11 cellular contexts compared by ENCODE assay signal in the genomic region with DNA sequence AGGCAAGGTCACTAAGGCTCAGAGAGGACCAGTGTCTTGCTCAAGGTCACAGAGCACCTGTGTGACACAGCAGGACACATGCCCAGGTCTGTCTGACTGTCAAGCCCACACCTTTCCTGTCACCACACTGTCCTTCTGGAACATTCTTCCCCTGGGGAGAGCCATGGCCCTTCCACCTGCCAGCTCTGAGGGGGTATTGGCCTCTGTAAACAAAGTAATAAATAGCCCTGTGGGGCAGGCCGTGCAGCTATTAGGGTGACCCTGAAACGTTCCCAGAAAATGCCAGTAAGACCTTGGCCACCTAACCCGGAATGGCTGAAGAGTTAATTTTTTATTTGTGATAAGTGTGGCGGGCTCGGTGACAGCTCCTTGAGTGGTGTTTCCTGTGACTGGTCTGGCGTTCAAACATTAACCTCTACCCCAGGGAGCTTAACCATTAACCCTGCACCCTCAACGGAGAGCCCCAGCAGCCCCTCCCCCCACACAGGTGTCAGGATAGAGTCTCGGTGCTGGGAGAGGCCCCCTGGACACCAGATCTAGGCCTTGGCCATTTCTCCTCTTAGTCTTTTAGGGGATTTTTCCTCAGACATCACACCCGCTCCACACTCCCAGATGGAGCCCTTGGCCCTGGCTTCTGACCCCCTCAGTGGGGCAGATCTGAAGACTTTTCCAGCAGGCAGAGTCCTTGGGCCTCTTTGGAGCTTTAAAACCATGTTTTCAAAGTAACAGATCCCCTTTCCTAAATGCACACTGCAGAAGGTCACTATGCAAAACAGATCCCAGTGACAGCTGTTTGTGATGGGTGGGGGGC. TPM values are rescaled to one million over a fixed set of nuclear protein-coding genes. Genes with fewer than 3 reads are reported as not detected.
DNase-seq lines count a peak whose midpoint lies in the region; ATAC-seq, FAIRE-seq and TF ChIP-seq lines count a peak whose summit lies in the region.
"Had no signal": no experiment of that assay in that cellular context is flagged by ENCODE, and none has a peak within 500 bp of the region (broad histone marks: within the 10 kb centered on the region; RNA-seq: fewer than 3 reads in every experiment).

No MANE protein-coding gene starts in this region.

- no peak overlapping the region for H4K91ac ChIP-seq in H1 (replicated peaks; ENCODE audit: insufficient read length, low read length)

- no peak for DNase-seq in H1 (ENCODE audit: low read depth in 1 of 2, low spot score in 2 of 2)
- DNase-seq in activated T-cell treated with anti-CD3 and anti-CD28 coated beads, Interleukin-2, amount 50 U/mL, for 4 hours = no peak
- no peak for DNase-seq in dermis blood vessel endothelial cell
- no peak for DNase-seq in Karpas-422
- DNase-seq in cerebellum (ENCODE audit: low spot score) = no peak
- DNase-seq: activated CD8-positive, alpha-beta memory T cell treated with anti-CD3 and anti-CD28 coated beads for 24 hours had no signal

- H4K20me1 ChIP-seq in H1 (replicated peaks in 1 of 2; ENCODE audit: control insufficient read depth in 1 of 2, insufficient read depth in 2 of 2, low read length in 2 of 2) = no peaks in the 10 kb centered on the region
- 0 out of 2 replicates have a peak, but pooled peaks cover 3% of the 10 kb centered on the region for H4K20me1 ChIP-seq in Karpas-422 (ENCODE audit: insufficient read depth, low read depth, low read length)

- no peaks in the 10 kb centered on the region for H3K79me1 ChIP-seq in H1 (ENCODE audit: low read depth, low read length)

- TF ChIP-seq RAD21 in H1 (IDR thresholded peaks at IDR 0.05 in 1 of 2, conservative IDR thresholded peaks at IDR 0.05 in 1 of 2; ENCODE audit: low read depth in 2 of 2, low read length in 2 of 2) = no peak

- ATAC-seq in GM19043 (IDR thresholded peaks at IDR 0.05; ENCODE audit: low read depth, unreplicated experiment) (peak; percentile 92), HG02938 (IDR thresholded peaks at IDR 0.05; ENCODE audit: unreplicated experiment) (peak; percentile 89)
- ATAC-seq in activated T-cell treated with anti-CD3 and anti-CD28 coated beads, Interleukin-2, amount 50 U/mL, for 4 hours = no peak

- no peaks in the 10 kb centered on the region for H3K9me2 ChIP-seq in Karpas-422 (replicated peaks; ENCODE audit: insufficient read depth, low read length)

- H4K5ac ChIP-seq in H1 (ENCODE audit: insufficient read length, low read depth, low read length) = no peak overlapping the region

- no peak for TF ChIP-seq POLR2A in H1 (IDR thresholded peaks at IDR 0.05; ENCODE audit: control extremely low read depth in 1 of 2, low read depth in 2 of 2, low read length in 2 of 2)

- no peak overlapping the region for H3K14ac ChIP-seq in H1 (ENCODE audit: insufficient read length)

- H3K9me3 ChIP-seq in H1 (ENCODE audit: insufficient read depth in 2 of 2, low read depth in 1 of 2, low read length in 1 of 2) (no peaks in the 10 kb centered on the region), skeletal muscle satellite cell (replicated peaks; ENCODE audit: low read length) (no peaks in the 10 kb centered on the region), Karpas-422 (ENCODE audit: low read length) (no peaks in the 10 kb centered on the region)

- no peak overlapping the region for H2BK12ac ChIP-seq in H1 (ENCODE audit: low read depth, low read length)

- POLR2A ChIA-PET in H1 (lab: Charles Lee; ENCODE audit: partially characterized antibody) = interaction anchor here (1.2 kb wide), 1 partner anchor 45 kb away, joined by 3 read pairs; no protein-coding TSS in a partner anchor

- no peak for FAIRE-seq in H1 (lab: Jason Lieb, UNC)
- FAIRE-seq: colon had no signal

- H2AK5ac ChIP-seq in H1 (ENCODE audit: low read depth, low read length) = peak overlapping the region; percentile 58; the same call in 1 of the 2 replicates

- H3K27ac ChIP-seq in H1 (ENCODE audit: low read depth, low read length) (no peak overlapping the region), Karpas-422 (ENCODE audit: low read length) (no peak overlapping the region)

- no peak overlapping the region for H3K23ac ChIP-seq in H1 (ENCODE audit: insufficient read length)

- H3K27me3 ChIP-seq in H1 (replicated peaks in 1 of 4; ENCODE audit: control insufficient read depth in 3 of 4, extremely low read depth in 1 of 4, insufficient read depth in 3 of 4, low read length in 3 of 4) = no peaks in the 10 kb centered on the region; a peak in 1 of 7 replicates
- H3K27me3 ChIP-seq in skeletal muscle satellite cell (ENCODE audit: control insufficient read depth, insufficient read depth, low read length) = no peaks in the 10 kb centered on the region
- H3K27me3 ChIP-seq in Karpas-422 (ENCODE audit: low read length) = no peaks in the 10 kb centered on the region

- no peak for TF ChIP-seq EP300 in H1 (IDR thresholded peaks at IDR 0.05; ENCODE audit: borderline replicate concordance in 1 of 2, low read depth in 2 of 2, low read length in 2 of 2)

- H3K18ac ChIP-seq in H1 (ENCODE audit: extremely low read depth, low read length) = no peak overlapping the region

- H3K9ac ChIP-seq in H1 (replicated peaks in 1 of 4; ENCODE audit: extremely low read depth in 1 of 4, low read depth in 3 of 4, low read length in 3 of 4) = no peak overlapping the region
- H3K9ac ChIP-seq in skeletal muscle satellite cell (ENCODE audit: low read depth, low read length) = no peak overlapping the region
- no peak overlapping the region for H3K9ac ChIP-seq in Karpas-422 (ENCODE audit: low read length)

- no peaks in the 10 kb centered on the region for H3K36me3 Mint-ChIP-seq in activated T-cell treated with anti-CD3 and anti-CD28 coated beads, Interleukin-2, amount 50 U/mL, for 4 hours (ENCODE audit: insufficient read depth)

- no peak overlapping the region for H3K4me3 ChIP-seq in H1 (ENCODE audit: extremely low read depth in 1 of 4, insufficient read depth in 2 of 4, low read depth in 3 of 4, low read length in 4 of 4)
- H3K4me3 ChIP-seq in skeletal muscle satellite cell (ENCODE audit: low read length) = no peak overlapping the region
- no peak overlapping the region for H3K4me3 ChIP-seq in Karpas-422 (ENCODE audit: low read length)

- H3K27me3 Mint-ChIP-seq in activated T-cell treated with anti-CD3 and anti-CD28 coated beads, Interleukin-2, amount 50 U/mL, for 4 hours (ENCODE audit: low read depth) = peaks cover 2% of the 10 kb centered on the region

- H2BK120ac ChIP-seq in H1 (replicated peaks; ENCODE audit: low read depth, low read length) = no peak overlapping the region

- H3K9me3 Mint-ChIP-seq in activated T-cell treated with anti-CD3 and anti-CD28 coated beads, Interleukin-2, amount 50 U/mL, for 4 hours = no peaks in the 10 kb centered on the region

- H3K79me2 ChIP-seq in H1 (ENCODE audit: control insufficient read depth in 1 of 2, insufficient read depth in 2 of 2, low read length in 2 of 2) = no peaks in the 10 kb centered on the region
- H3K79me2 ChIP-seq in Karpas-422 (ENCODE audit: low read length) = no peaks in the 10 kb centered on the region

- no peak overlapping the region for H3K4me3 Mint-ChIP-seq in activated T-cell treated with anti-CD3 and anti-CD28 coated beads, Interleukin-2, amount 50 U/mL, for 4 hours

- no peak overlapping the region for H2BK15ac ChIP-seq in H1 (ENCODE audit: low read length)

- CTCF ChIA-PET in H1 (lab: Charles Lee; ENCODE audit: partially characterized antibody) = interaction anchor here (0.6 to 7.1 kb wide), 16 partner anchors 9 to 683 kb away, joined by 3 to 100 read pairs (median 4); no protein-coding TSS in a partner anchor

- H2AFZ ChIP-seq in H1 (ENCODE audit: low read length) = no peak overlapping the region
- H2AFZ ChIP-seq in Karpas-422 (ENCODE audit: low read length) = no peak overlapping the region

- peak overlapping the region; percentile 31; the same call in 1 of the 2 replicates for H4K8ac ChIP-seq in H1 (ENCODE audit: extremely low read depth, insufficient read depth, low read length)

- H3K23me2 ChIP-seq in H1 (ENCODE audit: low read depth, low read length) = no peaks in the 10 kb centered on the region

- 82% methylated on average over 9 of the region's 9 CpGs; no CpG with 5 or more reads in 1 of the 2 experiments for WGBS in H1 (ENCODE audit: extremely low coverage in 1 of 2, insufficient coverage in 1 of 2, insufficient read length in 1 of 2, insufficient replicate concordance in 2 of 2, low coverage in 1 of 2, low lambda C conversion rate in 2 of 2, missing lambda C conversion rate in 1 of 2), 2 experiments

- H3K4me2 ChIP-seq in H1 (ENCODE audit: insufficient read depth in 1 of 2, low read depth in 2 of 2, low read length in 2 of 2) = no peak overlapping the region
- peak overlapping the region; percentile 16 for H3K4me2 ChIP-seq in skeletal muscle satellite cell (ENCODE audit: low read length)
- no peak overlapping the region for H3K4me2 ChIP-seq in Karpas-422 (ENCODE audit: low read depth, low read length, poor library complexity, severe bottlenecking)

- no peak overlapping the region for H3K56ac ChIP-seq in H1 (replicated peaks; ENCODE audit: insufficient read length, low read depth, low read length)

- TF ChIP-seq CTCF in H1 (IDR thresholded peaks at IDR 0.05; ENCODE audit: control extremely low read depth in 1 of 3, insufficient read depth in 1 of 3, low read depth in 1 of 3, low read length in 3 of 3) = no peak

- no peak overlapping the region for H2BK5ac ChIP-seq in H1 (ENCODE audit: low read depth, low read length)

- H3K4me1 ChIP-seq in H1 (replicated peaks in 1 of 4; ENCODE audit: control insufficient read depth in 3 of 4, insufficient read depth in 4 of 4, low read length in 3 of 4) (peaks cover 0 to 3% (median 2%) of the 10 kb centered on the region in 4 experiments; a peak in 6 of 7 replicates), skeletal muscle satellite cell (ENCODE audit: control insufficient read depth, insufficient read depth, low read length) (peaks cover 18% of the 10 kb centered on the region), Karpas-422 (ENCODE audit: low read length) (no peaks in the 10 kb centered on the region)

- H3K4ac ChIP-seq in H1 (replicated peaks; ENCODE audit: insufficient read length, low read depth, low read length) = no peak overlapping the region

- no peaks in the 10 kb centered on the region for H3K4me1 Mint-ChIP-seq in activated T-cell treated with anti-CD3 and anti-CD28 coated beads, Interleukin-2, amount 50 U/mL, for 4 hours (ENCODE audit: low read depth)

- H3K36me3 ChIP-seq in H1 (ENCODE audit: control insufficient read depth in 2 of 4, insufficient read depth in 4 of 4, low read length in 3 of 4) = no peaks in the 10 kb centered on the region
- no peaks in the 10 kb centered on the region for H3K36me3 ChIP-seq in skeletal muscle satellite cell (ENCODE audit: insufficient read depth, low read length)
- H3K36me3 ChIP-seq in Karpas-422 (ENCODE audit: insufficient read depth, low read length) = no peaks in the 10 kb centered on the region

- no peak overlapping the region for H2BK20ac ChIP-seq in H1 (ENCODE audit: low read length)

RNA-seq across cellular contexts. Expression of a gene that starts 36.6 kb away (rescaled TPM):
- not detected in 2 replicates for total RNA-seq in H1 (2021; fragmentation: NEBNext Ultra II Directional; extraction: Animal tissue kit (Norgen Biotek cat#: 25700))
- 0.15 and 0.61 TPM in 2 replicates for polyA plus RNA-seq in H1 (2011; rRNA removed)
- polyA plus RNA-seq in H1 (2011; cell fraction: cytosol; rRNA removed) = 0.19 TPM
- 1.2 TPM for polyA plus RNA-seq in H1 (2011; cell fraction: nucleus; rRNA removed)
- polyA plus RNA-seq in H1 (2012, experiment 1 of 2) = 0.48 to 0.96 TPM (median 0.52 TPM) in 3 of 4 replicates, not detected in the other
- polyA plus RNA-seq in H1 (2012, experiment 2 of 2) = 0.08 TPM
- polyA plus RNA-seq in H1 (2013, experiment 1 of 2) = 0.02 TPM
- 0.07 TPM for polyA plus RNA-seq in H1 (2013, experiment 2 of 2)
- 0.12 and 0.25 TPM in 2 replicates for polyA minus RNA-seq in H1 (2011; rRNA and poly(A)+ RNA removed)
- not detected for polyA minus RNA-seq in H1 (2011; cell fraction: cytosol; rRNA and poly(A)+ RNA removed)
- 0.40 TPM for polyA minus RNA-seq in H1 (2011; cell fraction: nucleus; rRNA and poly(A)+ RNA removed)
- total RNA-seq in skeletal muscle satellite cell (2012; rRNA removed) = not detected in 2 replicates
- total RNA-seq in activated T-cell treated with anti-CD3 and anti-CD28 coated beads, Interleukin-2, amount 50 U/mL, for 4 hours = not detected
- total RNA-seq in dermis blood vessel endothelial cell (not detected in 2 replicates), cerebellum (0.18 TPM)
- not detected in 2 replicates for total RNA-seq in Karpas-422 (2014; rRNA removed; shearing (Covaris generic); ENCODE audit: low replicate concordance)
- total RNA-seq: lung microvascular endothelial cell had no signal

RNA-seq across cellular contexts. Expression of a gene that starts 56.0 kb away (rescaled TPM):
- total RNA-seq in H1 (2021; fragmentation: NEBNext Ultra II Directional; extraction: Animal tissue kit (Norgen Biotek cat#: 25700)) = 9.9 and 11.0 TPM in 2 replicates
- 16.2 and 20.4 TPM in 2 replicates for polyA plus RNA-seq in H1 (2011; rRNA removed)
- 13.4 TPM for polyA plus RNA-seq in H1 (2011; cell fraction: cytosol; rRNA removed)
- 13.5 TPM for polyA plus RNA-seq in H1 (2011; cell fraction: nucleus; rRNA removed)
- 7.9 to 9.4 TPM (median 8.6 TPM) in 4 replicates for polyA plus RNA-seq in H1 (2012, experiment 1 of 2)
- polyA plus RNA-seq in H1 (2012, experiment 2 of 2) = 12.2 TPM
- 9.0 TPM for polyA plus RNA-seq in H1 (2013, experiment 1 of 2)
- 10.0 TPM for polyA plus RNA-seq in H1 (2013, experiment 2 of 2)
- polyA minus RNA-seq in H1 (2011; rRNA and poly(A)+ RNA removed) = 6.5 and 8.2 TPM in 2 replicates
- polyA minus RNA-seq in H1 (2011; cell fraction: cytosol; rRNA and poly(A)+ RNA removed) = 4.6 TPM
- 9.5 TPM for polyA minus RNA-seq in H1 (2011; cell fraction: nucleus; rRNA and poly(A)+ RNA removed)
- total RNA-seq in skeletal muscle satellite cell (2012; rRNA removed) = not detected in 2 replicates
- under 1 TPM in 2 of 3 donors, not detected in 1; 0.11 to 0.27 TPM for total RNA-seq in activated T-cell treated with anti-CD3 and anti-CD28 coated beads, Interleukin-2, amount 50 U/mL, for 4 hours
- total RNA-seq in dermis blood vessel endothelial cell (0.05 and 0.51 TPM in 2 replicates), cerebellum (0.54 TPM)
- not detected in 2 replicates for total RNA-seq in Karpas-422 (2014; rRNA removed; shearing (Covaris generic); ENCODE audit: low replicate concordance)

RNA-seq across cellular contexts. Expression of a gene that starts 56.6 kb away (rescaled TPM):
- total RNA-seq in H1 (2021; fragmentation: NEBNext Ultra II Directional; extraction: Animal tissue kit (Norgen Biotek cat#: 25700)) = 0.36 and 0.71 TPM in 2 replicates
- 0.05 and 0.14 TPM in 2 replicates for polyA plus RNA-seq in H1 (2011; rRNA removed)
- polyA plus RNA-seq in H1 (2011; cell fraction: cytosol; rRNA removed) = 0.18 TPM
- 0.11 TPM for polyA plus RNA-seq in H1 (2011; cell fraction: nucleus; rRNA removed)
- polyA plus RNA-seq in H1 (2012, experiment 1 of 2) = 0.15 to 0.58 TPM (median 0.49 TPM) in 3 of 4 replicates, not detected in the other
- polyA plus RNA-seq in H1 (2012, experiment 2 of 2) = not detected
- polyA plus RNA-seq in H1 (2013, experiment 1 of 2) = 0.36 TPM
- 0.33 TPM for polyA plus RNA-seq in H1 (2013, experiment 2 of 2)
- 1.3 TPM in 1 of 2 replicates, not detected in the other for polyA minus RNA-seq in H1 (2011; rRNA and poly(A)+ RNA removed)
- not detected for polyA minus RNA-seq in H1 (2011; cell fraction: cytosol; rRNA and poly(A)+ RNA removed)
- polyA minus RNA-seq in H1 (2011; cell fraction: nucleus; rRNA and poly(A)+ RNA removed) = 0.80 TPM
- total RNA-seq in skeletal muscle satellite cell (2012; rRNA removed) = not detected in 2 replicates
- not detected for total RNA-seq in activated T-cell treated with anti-CD3 and anti-CD28 coated beads, Interleukin-2, amount 50 U/mL, for 4 hours
- total RNA-seq in dermis blood vessel endothelial cell = 0.17 TPM in 1 of 2 replicates, not detected in the other
- total RNA-seq in Karpas-422 (2014; rRNA removed; shearing (Covaris generic); ENCODE audit: low replicate concordance) = 0.72 TPM in 1 of 2 replicates, not detected in the other
- 5.6 TPM for total RNA-seq in cerebellum
- total RNA-seq: lung microvascular endothelial cell had no signal

Comparison
In these comparisons a context has a peak if more than half of its experiments do, and no peak if none do; other contexts are left out.
1. ATAC-seq: peak in GM19043 (single experiment) and HG02938 (single experiment); none in activated T-cell treated with anti-CD3 and anti-CD28 coated beads, Interleukin-2, amount 50 U/mL, for 4 hours (0 of 2).